In the genomic region with DNA sequence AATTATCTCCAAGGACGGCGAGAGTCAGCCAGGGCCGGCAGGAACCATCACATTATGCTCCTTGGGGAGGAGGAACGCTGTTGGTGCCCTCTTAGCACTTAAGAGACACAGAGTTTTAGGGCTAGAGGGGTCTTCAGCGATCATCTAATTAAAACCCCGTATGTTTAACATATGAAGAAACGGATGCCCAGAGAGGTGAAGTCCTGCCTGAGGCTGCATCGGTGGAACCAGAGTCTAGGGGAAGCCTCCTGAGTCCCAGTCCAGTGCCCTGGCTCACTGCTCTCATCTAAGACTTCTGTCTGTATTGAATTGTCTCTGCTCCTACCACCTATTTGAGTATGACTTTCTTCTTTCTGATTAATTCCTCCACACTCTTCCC, we compare ENCODE assay signal across 1 cellular context.
TF ChIP-seq lines count a peak whose summit lies in the region.

No MANE protein-coding gene starts in this region.

TF ChIP-seq in K562, 482 proteins besides CTCF, POLR2A, EP300 and RAD21:
- TF ChIP-seq ZNF217 (CRISPR knock-in tag; IDR thresholded peaks at IDR 0.05) (no peak), GATAD2B (IDR thresholded peaks at IDR 0.05; ENCODE audit: borderline replicate concordance) (no peak), SRSF1 (IDR thresholded peaks at IDR 0.05; ENCODE audit: low read depth, low read length) (no peak), ZNF584 (CRISPR knock-in tag; IDR thresholded peaks at IDR 0.05; ENCODE audit: low read depth) (no peak), HOXB6 (CRISPR knock-in tag; IDR thresholded peaks at IDR 0.05; ENCODE audit: borderline replicate concordance) (no peak), THAP7 (CRISPR knock-in tag; IDR thresholded peaks at IDR 0.05) (no peak), CBX3 (IDR thresholded peaks at IDR 0.05; ENCODE audit: borderline replicate concordance in 1 of 2, low read length in 2 of 2) (no peak)
